ENCODE assay signal across 10 cellular contexts in the genomic region with DNA sequence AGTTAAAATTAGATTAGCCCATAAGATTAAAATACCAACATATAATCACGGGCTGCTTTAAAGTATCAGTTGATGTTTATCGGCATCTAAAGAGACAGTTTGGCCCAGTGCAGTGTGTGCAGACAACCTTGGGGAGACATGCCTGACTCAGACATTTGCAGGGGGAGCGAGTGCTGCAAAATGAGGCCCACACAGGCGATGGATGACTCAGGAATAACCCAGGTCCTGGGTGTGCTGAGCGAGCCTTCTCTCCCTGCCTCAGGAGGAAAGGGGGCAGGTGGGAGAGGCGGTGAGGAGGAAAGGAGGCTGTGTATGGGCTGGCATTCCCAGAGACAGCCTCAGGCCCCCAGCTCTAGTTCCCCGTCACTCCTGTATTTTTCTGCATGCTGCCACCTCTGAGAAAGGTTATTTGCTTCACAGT. TPM values are rescaled to one million over a fixed set of nuclear protein-coding genes. Genes with fewer than 3 reads are reported as not detected.
DNase-seq lines count a peak whose midpoint lies in the region; TF ChIP-seq lines count a peak whose summit lies in the region.
"Had no signal": no experiment of that assay in that cellular context is flagged by ENCODE, and none has a peak within 500 bp of the region (broad histone marks: within the 10 kb centered on the region; RNA-seq: fewer than 3 reads in every experiment).

No MANE protein-coding gene starts in this region.

- peaks cover 15% of the 10 kb centered on the region for H3F3A ChIP-seq in smooth muscle cell (ENCODE audit: low read depth)

- H4K20me1 ChIP-seq in smooth muscle cell (ENCODE audit: low read depth), result peaks cover 82% of the 10 kb centered on the region

- DNase-seq in HCEC 1CT (peak; percentile 87), adrenal gland (peak; percentile 79 to 93 (median 91)), smooth muscle cell (lab: John Stamatoyannopoulos, UW; ENCODE audit: unreplicated experiment) (no peak), globus pallidus (ENCODE audit: low spot score) (no peak), OCI-M1 (lab: John Stamatoyannopoulos, UW) (no peak), COLO829 (ENCODE audit: low spot score) (no peak), NCI-H1417 treated with DMSO at 0.1 percent for 48 hours (lab: John Stamatoyannopoulos, UW) (no peak)
- DNase-seq: NCI-H2029, spleen had no signal

- H3K9ac ChIP-seq in iPS-15b (ENCODE audit: low read depth, low read length) (peak overlapping the region; percentile 50), smooth muscle cell (ENCODE audit: low read depth) (peak overlapping the region; percentile 70)

- H3K27me3 ChIP-seq in adrenal gland (no peaks in the 10 kb centered on the region), iPS-15b (ENCODE audit: control insufficient read depth, insufficient read depth, low read length) (no peaks in the 10 kb centered on the region), smooth muscle cell (ENCODE audit: low read depth) (no peaks in the 10 kb centered on the region)
- H3K27me3 ChIP-seq: spleen had no signal

- peak in 1 of 2 donors; percentile 48 for TF ChIP-seq POLR2A in adrenal gland (IDR thresholded peaks at IDR 0.05)

- H3K4me1 ChIP-seq in adrenal gland (replicated peaks in 1 of 2), result peaks cover 33 to 67% of the 10 kb centered on the region in 2 donors
- peaks cover 18% of the 10 kb centered on the region for H3K4me1 ChIP-seq in iPS-15b (ENCODE audit: control insufficient read depth, insufficient read depth, low read length)
- H3K4me1 ChIP-seq in smooth muscle cell (ENCODE audit: low read depth), result peaks cover 32% of the 10 kb centered on the region

- H3K4me3 ChIP-seq in adrenal gland (no peak overlapping the region), iPS-15b (ENCODE audit: low read depth, low read length) (no peak overlapping the region), smooth muscle cell (no peak overlapping the region)
- H3K4me3 ChIP-seq: spleen had no signal

- no peak overlapping the region for H2AFZ ChIP-seq in smooth muscle cell (ENCODE audit: low read depth)

- TF ChIP-seq CTCF in adrenal gland (IDR thresholded peaks at IDR 0.05) (no peak), smooth muscle cell (IDR thresholded peaks at IDR 0.05; ENCODE audit: borderline replicate concordance, insufficient read depth, poor library complexity, severe bottlenecking) (no peak)

- H3K79me2 ChIP-seq in smooth muscle cell (ENCODE audit: low read depth), result peaks cover 62% of the 10 kb centered on the region

- no peaks in the 10 kb centered on the region for H3K36me3 ChIP-seq in adrenal gland (replicated peaks in 1 of 2)
- H3K36me3 ChIP-seq in iPS-15b (ENCODE audit: control insufficient read depth, insufficient read depth, low read length), result no peaks in the 10 kb centered on the region
- no peaks in the 10 kb centered on the region for H3K36me3 ChIP-seq in smooth muscle cell (ENCODE audit: low read depth)

- 38 to 47% (median 40%) methylated on average over 6 to 7 of the region's 7 CpGs for WGBS in adrenal gland, 4 donors
- WGBS in smooth muscle cell (ENCODE audit: low lambda C conversion rate), result 13% methylated on average over 7 of the region's 7 CpGs

- intact Hi-C loops in adrenal gland (cut with DNase I), result no loop called here

- H3K27ac ChIP-seq in adrenal gland (peak overlapping the region; percentile 40 to 85 (median 81)), smooth muscle cell (ENCODE audit: low read depth) (peak overlapping the region; percentile 94)

- H3K9me3 ChIP-seq in adrenal gland (replicated peaks in 1 of 3), result no peaks in the 10 kb centered on the region
- H3K9me3 ChIP-seq in iPS-15b (ENCODE audit: control insufficient read depth, insufficient read depth, low read length), result no peaks in the 10 kb centered on the region
- H3K9me3 ChIP-seq in smooth muscle cell (replicated peaks; ENCODE audit: low read depth), result no peaks in the 10 kb centered on the region
- H3K9me3 ChIP-seq: spleen had no signal

- peak overlapping the region; percentile 44 for H3K4me2 ChIP-seq in smooth muscle cell

RNA-seq across cellular contexts. Expression of a gene that starts 9.0 kb away (rescaled TPM):
- total RNA-seq in adrenal gland (10 to 100 TPM; 12.6 to 44.0 (median 28.4) TPM), smooth muscle cell (16.5 and 20.7 TPM in 2 replicates)
- polyA plus RNA-seq in adrenal gland (10 to 100 TPM; 16.3 to 49.0 (median 30.0) TPM), smooth muscle cell (37.4 and 59.5 TPM in 2 replicates)

Comparison
In these comparisons a context has a peak if more than half of its experiments do, and no peak if none do; other contexts are left out.
1. DNase-seq: peak in HCEC 1CT (single experiment) and adrenal gland (7 of 7); none in smooth muscle cell (single experiment), globus pallidus (single experiment), OCI-M1 (single experiment), COLO829 (single experiment) and NCI-H1417 treated with DMSO at 0.1 percent for 48 hours (single experiment).